In genomic region chr6:152982768-152983636, GRCh38 we compare ENCODE assay signal across 1 cellular context.
TF ChIP-seq lines count a peak whose summit lies in the region.

Gene FBXO5 (minus strand): TSS chr6:152983041. CDS start chr6:152982959, 82 bp downstream.

TF ChIP-seq in HepG2, 621 proteins besides CTCF, POLR2A, EP300 and RAD21 (continued from another document and continues in another):
- TF ChIP-seq ZBTB40 (IDR thresholded peaks at IDR 0.05) (no peak), ZBTB40 (CRISPR knock-in tag; IDR thresholded peaks at IDR 0.05) (peak; percentile 61), ZMYM3 (CRISPR knock-in tag; IDR thresholded peaks at IDR 0.05) (no peak), ISX (CRISPR knock-in tag; conservative IDR thresholded peaks at IDR 0.05) (no peak), FOXP1 (IDR thresholded peaks at IDR 0.05) (no peak), FOXP1 (CRISPR knock-in tag; IDR thresholded peaks at IDR 0.05) (no peak), MLXIP (CRISPR knock-in tag; IDR thresholded peaks at IDR 0.05; ENCODE audit: borderline replicate concordance) (peak; percentile 68; the same call in 1 of the 2 replicates), STAG1 (CRISPR knock-in tag; IDR thresholded peaks at IDR 0.05) (no peak), DMAP1 (CRISPR knock-in tag; IDR thresholded peaks at IDR 0.05) (peak; percentile 98), ETV6 (CRISPR knock-in tag; conservative IDR thresholded peaks at IDR 0.05) (no peak), ZNF136 (CRISPR knock-in tag; IDR thresholded peaks at IDR 0.05; ENCODE audit: low read depth) (peak; percentile 65; the same call in 1 of the 2 replicates), ZNF468 (CRISPR knock-in tag; IDR thresholded peaks at IDR 0.05) (peak; percentile 83; the same call in 1 of the 2 replicates), ZNF235 (CRISPR knock-in tag; IDR thresholded peaks at IDR 0.05; ENCODE audit: borderline replicate concordance) (0 out of 2 replicates have a peak, but pooled peaks have one; percentile 25), FOXM1 (CRISPR knock-in tag; IDR thresholded peaks at IDR 0.05) (no peak; the same call in 1 of the 2 replicates), TFE3 (CRISPR knock-in tag; IDR thresholded peaks at IDR 0.05) (0 out of 2 replicates have a peak, but pooled peaks have one; percentile 36), MIER3 (CRISPR knock-in tag; IDR thresholded peaks at IDR 0.05; ENCODE audit: borderline replicate concordance) (0 out of 2 replicates have a peak, but pooled peaks have one; percentile 58), NFE2L1 (CRISPR knock-in tag; IDR thresholded peaks at IDR 0.05; ENCODE audit: borderline replicate concordance) (no peak), MXI1 (IDR thresholded peaks at IDR 0.05; ENCODE audit: borderline replicate concordance, low read depth, low read length) (peak; percentile 80; the same call in 1 of the 3 replicates), REL (CRISPR knock-in tag; conservative IDR thresholded peaks at IDR 0.05) (peak; percentile 47; the same call in 1 of the 2 replicates), SNAPC5 (CRISPR knock-in tag; IDR thresholded peaks at IDR 0.05; ENCODE audit: borderline replicate concordance) (no peak), ZNF652 (CRISPR knock-in tag; IDR thresholded peaks at IDR 0.05; ENCODE audit: borderline replicate concordance, low read depth) (no peak), KDM1A (CRISPR knock-in tag; IDR thresholded peaks at IDR 0.05) (0 out of 2 replicates have a peak, but pooled peaks have one; percentile 33), ZNF44 (CRISPR knock-in tag; IDR thresholded peaks at IDR 0.05) (0 out of 2 replicates have a peak, but pooled peaks have one; percentile 68), ZBTB8A (CRISPR knock-in tag; IDR thresholded peaks at IDR 0.05; ENCODE audit: borderline replicate concordance, low read depth) (peak; percentile 90; the same call in 1 of the 2 replicates), KLF9 (CRISPR knock-in tag; IDR thresholded peaks at IDR 0.05; ENCODE audit: low read depth) (peak; percentile 35; the same call in 1 of the 2 replicates), ZNF496 (CRISPR knock-in tag; IDR thresholded peaks at IDR 0.05; ENCODE audit: insufficient replicate concordance) (no peak), ZZZ3 (CRISPR knock-in tag; IDR thresholded peaks at IDR 0.05; ENCODE audit: borderline replicate concordance) (no peak; the same call in 1 of the 2 replicates), RFX1 (IDR thresholded peaks at IDR 0.05) (no peak; the same call in 1 of the 2 replicates), SP4 (CRISPR knock-in tag; IDR thresholded peaks at IDR 0.05) (peak; percentile 99), JUND (CRISPR knock-in tag; IDR thresholded peaks at IDR 0.05) (no peak), MAX (IDR thresholded peaks at IDR 0.05) (peak; percentile 90), HMGXB4 (CRISPR knock-in tag; IDR thresholded peaks at IDR 0.05; ENCODE audit: borderline replicate concordance in 1 of 2, low read depth in 1 of 2) (peak; percentile 48 to 69; a peak in 2 of 4 replicates), ZBTB25 (CRISPR knock-in tag; IDR thresholded peaks at IDR 0.05) (peak; percentile 15; the same call in 1 of the 2 replicates), IKZF5 (CRISPR knock-in tag; IDR thresholded peaks at IDR 0.05) (peak; percentile 83), ASH2L (IDR thresholded peaks at IDR 0.05; ENCODE audit: insufficient read length, low read depth, low read length) (peak; percentile 84), ZNF678 (CRISPR knock-in tag; IDR thresholded peaks at IDR 0.05) (no peak; the same call in 1 of the 2 replicates), KDM5A (IDR thresholded peaks at IDR 0.05; ENCODE audit: borderline replicate concordance, low read length) (no peak; the same call in 1 of the 2 replicates), ZBTB34 (CRISPR knock-in tag; IDR thresholded peaks at IDR 0.05) (0 out of 2 replicates have a peak, but pooled peaks have one; percentile 8), BRCA1 (CRISPR knock-in tag; IDR thresholded peaks at IDR 0.05) (peak; percentile 35), AKAP8 (CRISPR knock-in tag; IDR thresholded peaks at IDR 0.05) (no peak), SMARCE1 (IDR thresholded peaks at IDR 0.05; ENCODE audit: borderline replicate concordance) (no peak), REPIN1 (CRISPR knock-in tag; IDR thresholded peaks at IDR 0.05; ENCODE audit: borderline replicate concordance, low read depth) (peak; percentile 30; the same call in 1 of the 2 replicates), CENPX (CRISPR knock-in tag; IDR thresholded peaks at IDR 0.05) (no peak), ADNP (CRISPR knock-in tag; IDR thresholded peaks at IDR 0.05) (no peak), MAFK (conservative IDR thresholded peaks at IDR 0.05 in 1 of 2, IDR thresholded peaks at IDR 0.05 in 1 of 2; ENCODE audit: low read length in 2 of 2) (no peak)
